ENCODE assay signal across 8 cellular contexts in the genomic region with DNA sequence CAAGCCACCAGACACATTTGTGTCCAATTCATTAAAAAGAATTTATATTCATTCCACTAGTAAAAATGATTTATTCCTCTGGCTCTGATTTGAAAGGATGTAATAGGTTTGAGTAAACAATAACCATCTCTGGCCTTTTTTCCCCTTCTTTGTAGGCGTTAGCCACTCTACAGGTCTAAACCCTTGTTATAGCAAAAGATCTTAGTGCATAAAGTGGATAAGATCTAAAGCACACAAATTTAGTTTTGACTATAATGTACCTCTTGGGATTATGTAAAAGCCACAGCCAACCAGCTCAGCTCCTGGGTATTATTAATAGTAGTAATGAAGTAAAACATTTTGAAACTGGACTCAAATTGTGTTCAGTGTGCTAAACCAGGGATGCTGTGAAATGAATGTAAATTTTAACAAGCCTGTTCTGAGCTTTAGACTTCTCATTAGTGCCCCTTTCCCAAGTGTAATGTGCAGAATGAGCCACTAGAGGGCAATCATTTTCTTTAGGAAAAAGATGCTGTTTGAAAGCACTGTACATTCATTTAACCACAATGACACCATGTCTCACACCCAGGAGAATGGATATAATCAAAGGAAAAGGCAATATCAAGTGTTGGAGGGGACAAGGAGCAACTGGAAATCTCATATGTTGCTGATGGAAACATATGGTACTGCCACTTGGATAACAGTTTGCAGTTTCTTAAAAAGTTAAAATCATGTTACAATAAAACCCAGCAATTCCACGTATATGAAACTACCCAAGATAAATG.
DNase-seq lines count a peak whose midpoint lies in the region; ATAC-seq and TF ChIP-seq lines count a peak whose summit lies in the region.

No MANE protein-coding gene starts in this region.

- peak; percentile 78 for TF ChIP-seq CTCF in foreskin fibroblast (IDR thresholded peaks at IDR 0.05; ENCODE audit: low read depth, low read length)

- no peak overlapping the region for H3K4me3 ChIP-seq in foreskin fibroblast (ENCODE audit: low read depth in 1 of 2, low read length in 2 of 2)

- DNase-seq in COLO668 (lab: John Stamatoyannopoulos, UW; ENCODE audit: unreplicated experiment): peak; percentile 69
- peak; percentile 87 for DNase-seq in NCI-H82 (lab: John Stamatoyannopoulos, UW)
- peak; percentile 23 for DNase-seq in activated CD8-positive, alpha-beta memory T cell treated with anti-CD3 and anti-CD28 coated beads, Interleukin-2, amount 50 U/mL, for 4 hours
- peak; percentile 58 to 86 for DNase-seq in foreskin fibroblast
- peak; percentile 49 for DNase-seq in non-pigmented ciliary epithelial cell (ENCODE audit: low read depth)

- ATAC-seq in GM19035 (IDR thresholded peaks at IDR 0.05; ENCODE audit: unreplicated experiment) (peak; percentile 61), HG03558 (IDR thresholded peaks at IDR 0.05; ENCODE audit: extremely low read depth, unreplicated experiment) (peak; percentile 37), HG02938 (IDR thresholded peaks at IDR 0.05; ENCODE audit: unreplicated experiment) (no peak)

Comparison
In these comparisons a context has a peak if more than half of its experiments do, and no peak if none do; other contexts are left out.
1. DNase-seq: peak in every context shown above with its lines; median percentile 87 in NCI-H82; 72 in foreskin fibroblast; 69 in COLO668; 49 in non-pigmented ciliary epithelial cell; 23 in activated CD8-positive, alpha-beta memory T cell treated with anti-CD3 and anti-CD28 coated beads, Interleukin-2, amount 50 U/mL, for 4 hours.